Comparison of ENCODE assay signal across 8 cellular contexts in the genomic region with DNA sequence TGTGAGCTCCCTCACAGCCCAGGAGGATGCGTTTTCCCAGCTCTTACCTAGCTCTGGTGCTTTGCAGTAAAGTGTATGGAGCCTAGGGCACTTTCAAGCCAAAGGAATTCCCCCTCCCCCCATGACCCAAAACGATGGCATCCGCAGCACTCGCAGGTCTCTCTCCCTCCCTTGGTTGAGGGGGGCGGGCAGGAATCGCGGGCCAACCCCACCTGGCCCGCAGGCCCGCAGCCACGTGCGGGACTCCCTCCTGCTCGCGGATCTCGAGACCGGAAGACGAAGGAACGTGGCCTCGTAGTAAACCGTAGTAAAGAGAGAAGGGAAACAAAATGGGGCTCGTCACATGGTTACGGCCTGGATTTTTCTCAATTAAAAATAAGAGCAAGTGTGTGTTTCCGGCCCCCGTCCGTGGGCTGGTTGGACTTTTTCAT. TPM values are rescaled to one million over a fixed set of nuclear protein-coding genes. Genes with fewer than 3 reads are reported as not detected.
DNase-seq lines count a peak whose midpoint lies in the region; ATAC-seq and TF ChIP-seq lines count a peak whose summit lies in the region.

No MANE protein-coding gene starts in this region.

- intact Hi-C loops in naive thymus-derived CD4-positive, alpha-beta T cell (cut with micrococcal nuclease): loop anchor here (1.0 to 5.0 kb wide), 8 partner anchors 8 to 1844 kb away; a partner anchor contains a TSS

- H4K20me1 ChIP-seq in Karpas-422 (ENCODE audit: insufficient read depth, low read depth, low read length) (no peaks in the 10 kb centered on the region), fibroblast of lung (ENCODE audit: control insufficient read depth, extremely low read depth, insufficient read depth, low read length) (no peaks in the 10 kb centered on the region)

- H3K27me3 Mint-ChIP-seq in naive thymus-derived CD4-positive, alpha-beta T cell: no peaks in the 10 kb centered on the region

- peak overlapping the region; percentile 99 to 100 (median 99) for H3K27ac Mint-ChIP-seq in naive thymus-derived CD4-positive, alpha-beta T cell

- DNase-seq in activated T-cell treated with anti-CD3 and anti-CD28 coated beads for 48 hours (ENCODE audit: low read depth) (peak; percentile 36), Karpas-422 (peak; percentile 80), T-helper 22 cell (ENCODE audit: low read depth) (peak; percentile 65), fibroblast of lung (ENCODE audit: low read depth in 2 of 2) (peak; percentile 76 to 77), amniotic stem cell (lab: John Stamatoyannopoulos, UW) (no peak)
- no peak for DNase-seq in activated T-cell treated with anti-CD3 and anti-CD28 coated beads, Interleukin-2, amount 50 U/mL, for 1 hour
- peak in 3 of 9 donors; percentile 82 to 90 (median 89) for DNase-seq in naive thymus-derived CD4-positive, alpha-beta T cell

- H3K36me3 Mint-ChIP-seq in naive thymus-derived CD4-positive, alpha-beta T cell: peaks cover 0 to 15% (median 0%) of the 10 kb centered on the region in 5 donors

- H2AFZ ChIP-seq in Karpas-422 (ENCODE audit: low read length): peak overlapping the region; percentile 84
- no peak overlapping the region for H2AFZ ChIP-seq in fibroblast of lung (ENCODE audit: low read length)

- H3K9me3 ChIP-seq in Karpas-422 (ENCODE audit: low read length) (no peaks in the 10 kb centered on the region), fibroblast of lung (ENCODE audit: control insufficient read depth, insufficient read depth, low read depth, low read length) (no peaks in the 10 kb centered on the region)
- no peaks in the 10 kb centered on the region for H3K9me3 ChIP-seq in naive thymus-derived CD4-positive, alpha-beta T cell (ENCODE audit: control insufficient read depth in 2 of 3, low read length in 3 of 3)

- H3K4me2 ChIP-seq in Karpas-422 (ENCODE audit: low read depth, low read length, poor library complexity, severe bottlenecking) (peak overlapping the region; percentile 99), fibroblast of lung (ENCODE audit: extremely low read depth, insufficient read depth, low read length) (peak overlapping the region; percentile 42)

- H3K4me1 Mint-ChIP-seq in naive thymus-derived CD4-positive, alpha-beta T cell: peaks cover 5 to 56% (median 41%) of the 10 kb centered on the region in 7 donors

- no peaks in the 10 kb centered on the region for H3K27me3 ChIP-seq in Karpas-422 (ENCODE audit: low read length)
- H3K27me3 ChIP-seq in fibroblast of lung (ENCODE audit: control insufficient read depth, insufficient read depth, low read length): no peaks in the 10 kb centered on the region
- H3K27me3 ChIP-seq in naive thymus-derived CD4-positive, alpha-beta T cell (ENCODE audit: control insufficient read depth in 2 of 2, insufficient read depth in 2 of 2, low read length in 2 of 2): no peaks in the 10 kb centered on the region

- H3K27ac ChIP-seq in Karpas-422 (ENCODE audit: low read length): no peak overlapping the region
- peak overlapping the region; percentile 88 for H3K27ac ChIP-seq in fibroblast of lung (ENCODE audit: insufficient read depth, low read length)
- peak overlapping the region; percentile 97 for H3K27ac ChIP-seq in naive thymus-derived CD4-positive, alpha-beta T cell (ENCODE audit: low read depth, low read length)

- peak; percentile 49 for ATAC-seq in GM21825 (IDR thresholded peaks at IDR 0.05; ENCODE audit: unreplicated experiment)
- peak; percentile 77 for ATAC-seq in naive thymus-derived CD4-positive, alpha-beta T cell

- H3K36me3 ChIP-seq in Karpas-422 (ENCODE audit: insufficient read depth, low read length) (no peaks in the 10 kb centered on the region), fibroblast of lung (ENCODE audit: control insufficient read depth, insufficient read depth, low read length) (peaks cover 13% of the 10 kb centered on the region)
- H3K36me3 ChIP-seq in naive thymus-derived CD4-positive, alpha-beta T cell (ENCODE audit: control insufficient read depth in 2 of 3, insufficient read depth in 3 of 3, low read length in 3 of 3): no peaks in the 10 kb centered on the region

- H3K4me1 ChIP-seq in Karpas-422 (ENCODE audit: low read length) (peaks cover 34% of the 10 kb centered on the region), fibroblast of lung (ENCODE audit: control insufficient read depth, extremely low read depth, insufficient read depth, low read length) (peaks cover 7% of the 10 kb centered on the region)
- peaks cover 8 to 12% of the 10 kb centered on the region in 2 donors for H3K4me1 ChIP-seq in naive thymus-derived CD4-positive, alpha-beta T cell (ENCODE audit: control insufficient read depth in 2 of 2, insufficient read depth in 2 of 2, low read length in 2 of 2)

- CTCF ChIA-PET in naive thymus-derived CD4-positive, alpha-beta T cell (lab: Charles Lee): interaction anchor here (1.0 kb wide), 1 partner anchor 11 kb away, joined by 3 read pairs; no protein-coding TSS in a partner anchor

- H3K4me3 ChIP-seq in Karpas-422 (ENCODE audit: low read length) (peak overlapping the region; percentile 76), fibroblast of lung (replicated peaks in 1 of 4; ENCODE audit: control extremely low read depth in 1 of 4, insufficient read depth in 1 of 4, low read depth in 3 of 4, low read length in 4 of 4) (peak overlapping the region; percentile 11 to 69 (median 38))
- peak overlapping the region; percentile 79 for H3K4me3 ChIP-seq in naive thymus-derived CD4-positive, alpha-beta T cell (ENCODE audit: low read length)

- POLR2A ChIA-PET in naive thymus-derived CD4-positive, alpha-beta T cell (lab: Charles Lee): interaction anchor here (1.0 to 3.8 kb wide), 6 partner anchors 9 to 61 kb away, joined by 4 to 28 read pairs (median 6); a partner anchor contains a TSS

- peak overlapping the region; percentile 88 for H3K9ac ChIP-seq in Karpas-422 (ENCODE audit: low read length)
- peak overlapping the region; percentile 78 for H3K9ac ChIP-seq in fibroblast of lung (ENCODE audit: insufficient read depth, low read length)

- no peaks in the 10 kb centered on the region for H3K9me2 ChIP-seq in Karpas-422 (replicated peaks; ENCODE audit: insufficient read depth, low read length)

- no peak for TF ChIP-seq CTCF in fibroblast of lung (conservative IDR thresholded peaks at IDR 0.05 in 1 of 2, IDR thresholded peaks at IDR 0.05 in 1 of 2; ENCODE audit: low read depth in 1 of 2, low read length in 2 of 2)

- no peaks in the 10 kb centered on the region for H3K9me3 Mint-ChIP-seq in naive thymus-derived CD4-positive, alpha-beta T cell

- H3K79me2 ChIP-seq in Karpas-422 (ENCODE audit: low read length) (no peaks in the 10 kb centered on the region), fibroblast of lung (ENCODE audit: control insufficient read depth, insufficient read depth, low read length) (peaks cover 98% of the 10 kb centered on the region)

- H3K4me3 Mint-ChIP-seq in naive thymus-derived CD4-positive, alpha-beta T cell: peak overlapping the region; percentile 92 to 99 (median 97)

RNA-seq across cellular contexts. Expression of a gene that starts 8.5 kb away (rescaled TPM):
- total RNA-seq in Karpas-422 (2014; rRNA removed; shearing (Covaris generic); ENCODE audit: low replicate concordance): 3.5 and 3.9 TPM in 2 replicates
- total RNA-seq in fibroblast of lung: 18.7 and 29.1 TPM in 2 replicates
- 14.3 and 24.0 TPM in 2 replicates for polyA plus RNA-seq in fibroblast of lung
- polyA plus RNA-seq in fibroblast of lung (2012): 21.3 and 33.3 TPM in 2 replicates
- 40.7 and 72.5 TPM in 2 replicates for polyA minus RNA-seq in fibroblast of lung (ENCODE audit: low replicate concordance)
- total RNA-seq in naive thymus-derived CD4-positive, alpha-beta T cell: 1 to 10 TPM; 1.3 to 7.1 (median 4.4) TPM
- under 1 TPM; 0.40 to 0.65 TPM for polyA plus RNA-seq in naive thymus-derived CD4-positive, alpha-beta T cell

RNA-seq across cellular contexts. Expression of a gene that starts 44.8 kb away (rescaled TPM):
- total RNA-seq in Karpas-422 (2014; rRNA removed; shearing (Covaris generic); ENCODE audit: low replicate concordance): 35.6 and 74.9 TPM in 2 replicates
- total RNA-seq in fibroblast of lung: 39.8 and 85.4 TPM in 2 replicates
- polyA plus RNA-seq in fibroblast of lung: 28.4 and 31.5 TPM in 2 replicates
- 16.6 and 18.1 TPM in 2 replicates for polyA plus RNA-seq in fibroblast of lung (2012)
- polyA minus RNA-seq in fibroblast of lung (ENCODE audit: low replicate concordance): 36.1 and 53.4 TPM in 2 replicates
- total RNA-seq in naive thymus-derived CD4-positive, alpha-beta T cell: 10 to 100 TPM; 42.9 to 70.8 (median 62.1) TPM
- 10 to 100 TPM; 21.2 to 21.5 TPM for polyA plus RNA-seq in naive thymus-derived CD4-positive, alpha-beta T cell

Comparison
In these comparisons a context has a peak if more than half of its experiments do, and no peak if none do; other contexts are left out.
1. DNase-seq: peak in activated T-cell treated with anti-CD3 and anti-CD28 coated beads for 48 hours (single experiment), Karpas-422 (single experiment), T-helper 22 cell (single experiment) and fibroblast of lung (2 of 2); none in activated T-cell treated with anti-CD3 and anti-CD28 coated beads, Interleukin-2, amount 50 U/mL, for 1 hour (single experiment) and amniotic stem cell (single experiment).
2. Peak in every context shown above with its lines, with median percentiles within 50 percentile points of each other: H3K4me3 ChIP-seq.